In the genomic region with DNA sequence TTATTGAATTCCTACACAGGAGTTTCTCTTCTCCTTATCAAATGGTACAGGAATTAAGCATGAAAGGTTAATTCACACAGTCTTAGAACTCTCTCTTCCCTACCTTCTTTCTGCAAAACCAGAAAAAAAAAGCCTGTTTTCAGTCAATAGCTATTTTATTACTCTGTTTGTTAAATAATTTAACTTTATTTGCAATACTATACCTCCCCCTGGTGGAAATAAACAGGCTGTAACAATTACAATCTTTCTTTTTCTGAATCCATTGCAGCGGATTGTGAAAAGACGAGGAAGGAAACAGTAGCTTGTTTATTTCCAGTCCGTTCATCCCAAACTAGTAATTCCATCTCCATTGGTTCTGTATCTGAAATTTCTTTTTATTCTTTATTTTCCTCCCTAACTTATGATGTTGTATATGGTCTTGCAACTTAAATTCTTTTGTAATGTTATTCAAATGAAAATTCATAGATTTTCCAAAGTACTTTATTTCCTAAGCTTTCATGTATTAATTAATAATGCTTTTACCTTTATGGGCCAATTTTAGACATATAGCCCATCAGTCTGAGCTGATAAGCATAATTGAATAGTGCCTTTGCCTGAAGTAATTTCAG, we compare ENCODE assay signal across 8 cellular contexts.
DNase-seq lines count a peak whose midpoint lies in the region; ATAC-seq and TF ChIP-seq lines count a peak whose summit lies in the region.

No MANE protein-coding gene starts in this region.

- no peak overlapping the region for H3K4me3 ChIP-seq in astrocyte of the cerebellum (ENCODE audit: low read depth, low read length)

- peak; percentile 81 for ATAC-seq in left lobe of liver
- ATAC-seq in HG03175 (IDR thresholded peaks at IDR 0.05; ENCODE audit: unreplicated experiment): no peak
- no peak for ATAC-seq in HG02678 (IDR thresholded peaks at IDR 0.05; ENCODE audit: unreplicated experiment)

- DNase-seq in NCI-H510A treated with DMSO at 0.1 percent for 48 hours (lab: John Stamatoyannopoulos, UW): peak; percentile 78
- no peak for DNase-seq in NCI-H510A (lab: John Stamatoyannopoulos, UW)
- peak; percentile 36 for DNase-seq in NCI-H2029 (lab: John Stamatoyannopoulos, UW)
- DNase-seq in astrocyte of the cerebellum (ENCODE audit: low read depth): peak; percentile 26
- DNase-seq in left lobe of liver (ENCODE audit: low spot score): no peak
- no peak for DNase-seq in HPDE6-E6E7 (ENCODE audit: extremely low spot score)

- TF ChIP-seq CTCF in astrocyte of the cerebellum (IDR thresholded peaks at IDR 0.05; ENCODE audit: low read depth, low read length, missing control alignments): peak; percentile 32

- in situ Hi-C loops in astrocyte of the cerebellum (cut with HindIII; ENCODE audit: low sequenced_read_pairs): loop anchor here (5.0 to 10.0 kb wide), 3 partner anchors 685 to 1142 kb away; no protein-coding TSS in a partner anchor

Comparison
In these comparisons a context has a peak if more than half of its experiments do, and no peak if none do; other contexts are left out.
1. DNase-seq: peak in NCI-H510A treated with DMSO at 0.1 percent for 48 hours (single experiment), NCI-H2029 (single experiment) and astrocyte of the cerebellum (single experiment); none in NCI-H510A (single experiment), left lobe of liver (single experiment) and HPDE6-E6E7 (single experiment).